ENCODE assay signal across 11 cellular contexts in genomic region chr10:93440591-93441012, GRCh38. TPM values are rescaled to one million over a fixed set of nuclear protein-coding genes. Genes with fewer than 3 reads are reported as not detected.
DNase-seq lines count a peak whose midpoint lies in the region; ATAC-seq and TF ChIP-seq lines count a peak whose summit lies in the region.
"Had no signal": no experiment of that assay in that cellular context is flagged by ENCODE, and none has a peak within 500 bp of the region (broad histone marks: within the 10 kb centered on the region; RNA-seq: fewer than 3 reads in every experiment).

No MANE protein-coding gene starts in this region.

- H3K27ac ChIP-seq in cardiac muscle cell (peak overlapping the region; percentile 59), breast epithelium (peak overlapping the region; percentile 100), mesodermal cell (ENCODE audit: low read depth, low read length, severe bottlenecking) (peak overlapping the region; percentile 32), upper lobe of right lung (peak overlapping the region; percentile 95), PC-3 (ENCODE audit: low read length) (no peak overlapping the region), caudate nucleus (ENCODE audit: low read depth, low read length) (no peak overlapping the region)

- H3K27me3 ChIP-seq in cardiac muscle cell (no peaks in the 10 kb centered on the region), breast epithelium (no peaks in the 10 kb centered on the region), upper lobe of right lung (no peaks in the 10 kb centered on the region), PC-3 (ENCODE audit: low read length) (no peaks in the 10 kb centered on the region)

- no peak for ATAC-seq in upper lobe of right lung
- ATAC-seq in PC-3 = no peak
- ATAC-seq: naive thymus-derived CD4-positive, alpha-beta T cell had no signal

- no TSS peak for BruUV-seq in PC-3 (replicated peaks; lab: Mats Ljungman, UMichigan)

- H3K4me2 ChIP-seq in PC-3 (ENCODE audit: low read length) = no peak overlapping the region

- H3F3A ChIP-seq in PC-3 (ENCODE audit: low read length, unreplicated experiment) = peaks cover 11% of the 10 kb centered on the region

- no peak overlapping the region for H2AFZ ChIP-seq in PC-3 (ENCODE audit: low read length)

- no peaks in the 10 kb centered on the region for H3K9me2 ChIP-seq in PC-3 (replicated peaks; ENCODE audit: low read length)

- CTCF ChIA-PET in PC-3 (lab: Charles Lee) = no interaction called here

- peaks cover 9% of the 10 kb centered on the region; the same call in 1 of the 2 replicates for H4K20me1 ChIP-seq in PC-3 (ENCODE audit: low read length)

- no peak overlapping the region for H3K9ac ChIP-seq in PC-3 (ENCODE audit: low read length)

- TF ChIP-seq POLR2A in breast epithelium (IDR thresholded peaks at IDR 0.05) = no peak

- POLR2A ChIA-PET in PC-3 (lab: Charles Lee; ENCODE audit: unreplicated experiment) = interaction anchor here (0.9 kb wide), 1 partner anchor 30 kb away, joined by 3 read pairs; no protein-coding TSS in a partner anchor

- WGBS in mesodermal cell (ENCODE audit: insufficient coverage in 2 of 2), 2 experiments = 66 to 92% methylated on average over 2 of the region's 2 CpGs

- H3K9me3 ChIP-seq in cardiac muscle cell (ENCODE audit: low read depth) (no peaks in the 10 kb centered on the region), breast epithelium (no peaks in the 10 kb centered on the region), mesodermal cell (ENCODE audit: control insufficient read depth, low read length) (no peaks in the 10 kb centered on the region), upper lobe of right lung (no peaks in the 10 kb centered on the region), PC-3 (ENCODE audit: low read length) (no peaks in the 10 kb centered on the region)

- DNase-seq in cardiac muscle cell (ENCODE audit: low read depth in 1 of 2, low spot score in 1 of 2) (no peak), cardiac septum (ENCODE audit: low spot score) (no peak), breast epithelium (ENCODE audit: low spot score in 2 of 2) (no peak), upper lobe of right lung (no peak), GM19240 (ENCODE audit: insufficient read length, low spot score) (no peak), PC-3 (no peak), caudate nucleus (lab: John Stamatoyannopoulos, UW) (no peak)
- DNase-seq: activated T-cell treated with anti-CD3 and anti-CD28 coated beads, Interleukin-2, amount 50 U/mL, for 48 hours; naive thymus-derived CD4-positive, alpha-beta T cell; NCI-H2081 treated with DMSO at 0.1 percent for 48 hours had no signal

- no peak overlapping the region for H3K4me3 ChIP-seq in cardiac muscle cell
- no peak overlapping the region for H3K4me3 ChIP-seq in breast epithelium
- H3K4me3 ChIP-seq in mesodermal cell (ENCODE audit: extremely low read depth, insufficient read depth, low read length, poor library complexity, severe bottlenecking) = no peak overlapping the region
- H3K4me3 ChIP-seq in upper lobe of right lung = no peak overlapping the region
- no peak overlapping the region for H3K4me3 ChIP-seq in PC-3 (ENCODE audit: low read length)

- H3K79me2 ChIP-seq in PC-3 (ENCODE audit: low read length) = peaks cover 88% of the 10 kb centered on the region

- H3K4me1 ChIP-seq in cardiac muscle cell (ENCODE audit: low read depth) (peaks cover 49% of the 10 kb centered on the region), breast epithelium (peaks cover 30 to 53% of the 10 kb centered on the region in 2 donors), mesodermal cell (ENCODE audit: control insufficient read depth, insufficient read depth, low read length, poor library complexity, severe bottlenecking) (peaks cover 47% of the 10 kb centered on the region), upper lobe of right lung (peaks cover 88% of the 10 kb centered on the region), PC-3 (ENCODE audit: insufficient read depth, low read length) (peaks cover 73% of the 10 kb centered on the region)

- intact Hi-C loops in cardiac septum (cut with DNase I) (no loop called here), breast epithelium (cut with DNase I; ENCODE audit: low total_unique reads) (no loop called here), upper lobe of right lung (cut with DNase I) (no loop called here), PC-3 (cut with micrococcal nuclease) (no loop called here)

- H3K36me3 ChIP-seq in cardiac muscle cell = no peaks in the 10 kb centered on the region
- H3K36me3 ChIP-seq in breast epithelium = no peaks in the 10 kb centered on the region
- peaks cover 20% of the 10 kb centered on the region for H3K36me3 ChIP-seq in mesodermal cell (ENCODE audit: control insufficient read depth, insufficient read depth, low read length)
- no peaks in the 10 kb centered on the region for H3K36me3 ChIP-seq in upper lobe of right lung
- H3K36me3 ChIP-seq in PC-3 (ENCODE audit: low read depth, low read length) = peaks cover 47% of the 10 kb centered on the region

- TF ChIP-seq CTCF in cardiac muscle cell (IDR thresholded peaks at IDR 0.05; ENCODE audit: low read depth, low read length) = no peak
- no peak for TF ChIP-seq CTCF in breast epithelium (IDR thresholded peaks at IDR 0.05)
- TF ChIP-seq CTCF in upper lobe of right lung (IDR thresholded peaks at IDR 0.05) = no peak
- TF ChIP-seq CTCF in PC-3 (conservative IDR thresholded peaks at IDR 0.05; ENCODE audit: low read depth, low read length) = no peak

RNA-seq across cellular contexts. Expression of gene MYOF, which starts 41.5 kb away (rescaled TPM):
- total RNA-seq in cardiac muscle cell (18.1 and 22.4 TPM in 2 replicates), cardiac septum (82.5 TPM), breast epithelium (100 to 1,000 TPM; 118 to 131 (median 130) TPM), upper lobe of right lung (132 TPM), PC-3 (2014; rRNA removed) (174 and 189 TPM in 2 replicates)
- polyA plus RNA-seq in cardiac muscle cell = 9.6 and 13.4 TPM in 2 replicates
- 49.1 TPM for polyA plus RNA-seq in mesodermal cell (2013, experiment 1 of 2)
- polyA plus RNA-seq in mesodermal cell (2013, experiment 2 of 2) = 44.0 TPM
- polyA plus RNA-seq: naive thymus-derived CD4-positive, alpha-beta T cell had no signal

RNA-seq across cellular contexts. Expression of gene CEP55, which starts 55.8 kb away (rescaled TPM):
- 2.8 and 23.8 TPM in 2 replicates for total RNA-seq in cardiac muscle cell
- 3.1 and 25.9 TPM in 2 replicates for polyA plus RNA-seq in cardiac muscle cell
- total RNA-seq in cardiac septum = 0.13 TPM
- 1 to 10 TPM in 1 of 3 donors, under 1 TPM in 2; 0.33 to 2.1 (median 0.73) TPM for total RNA-seq in breast epithelium
- polyA plus RNA-seq in mesodermal cell (2013, experiment 1 of 2) = 28.3 TPM
- 35.5 TPM for polyA plus RNA-seq in mesodermal cell (2013, experiment 2 of 2)
- 0.35 TPM for total RNA-seq in upper lobe of right lung
- 62.6 and 63.6 TPM in 2 replicates for total RNA-seq in PC-3 (2014; rRNA removed)
- polyA plus RNA-seq: naive thymus-derived CD4-positive, alpha-beta T cell had no signal

Comparison
In these comparisons a context has a peak if more than half of its experiments do, and no peak if none do; other contexts are left out.
1. H3K27ac ChIP-seq: peak in cardiac muscle cell (single experiment), breast epithelium (2 of 2), mesodermal cell (single experiment) and upper lobe of right lung (single experiment); none in PC-3 (single experiment) and caudate nucleus (single experiment).